In the genomic region with DNA sequence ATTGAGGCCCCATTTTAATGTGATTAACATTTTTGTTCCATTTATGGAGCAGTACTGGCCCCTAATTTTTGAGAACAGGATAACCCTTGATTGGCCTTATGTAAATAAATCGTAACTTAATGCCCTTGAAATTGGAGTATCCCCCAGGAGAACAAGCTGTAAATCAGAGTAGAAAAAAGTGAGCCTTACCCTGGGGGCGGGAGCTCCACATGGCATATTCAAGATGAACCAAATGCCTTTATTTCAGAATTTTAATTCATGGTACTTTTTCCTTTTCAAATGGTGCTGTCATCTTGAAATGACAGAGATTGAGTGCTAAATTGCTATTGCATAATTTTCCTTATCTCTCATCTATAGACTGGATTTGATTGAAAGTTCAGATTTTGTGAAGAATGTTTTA, we compare ENCODE assay signal across 15 cellular contexts.
A peak's percentile ranks its signal among the peaks of the same experiment; 100 is the strongest.
DNase-seq lines count a peak whose midpoint lies in the region; TF ChIP-seq lines count a peak whose summit lies in the region.
"Had no signal": no experiment of that assay in that cellular context is flagged by ENCODE, and none has a peak within 500 bp of the region (broad histone marks: within the 10 kb centered on the region; RNA-seq: fewer than 3 reads in every experiment).

No MANE protein-coding gene starts in this region.

- no peaks in the 10 kb centered on the region for H3K27me3 ChIP-seq in neural cell (ENCODE audit: insufficient read depth, low read depth, low read length)
- H3K27me3 ChIP-seq: BLaER1 treated with 17β-estradiol and CSF1 and Interleukin-3, amounts not matched to agents 10 nM and 100 nM had no signal

- H3F3A ChIP-seq in neural cell (ENCODE audit: insufficient read depth, low read length, poor library complexity, severe bottlenecking), result no peaks in the 10 kb centered on the region

- no peak overlapping the region for H3K4me2 ChIP-seq in neural cell (ENCODE audit: low read length)
- H3K4me2 ChIP-seq: A549; BLaER1 treated with 17β-estradiol and CSF1 and Interleukin-3, amounts not matched to agents 10 nM and 100 nM had no signal

- H4K20me1 ChIP-seq in neural cell (ENCODE audit: insufficient read depth), result no peaks in the 10 kb centered on the region
- H4K20me1 ChIP-seq: BLaER1 treated with 17β-estradiol and CSF1 and Interleukin-3, amounts not matched to agents 10 nM and 100 nM had no signal

- peak overlapping the region; percentile 42 for H3K27ac ChIP-seq in neural cell (ENCODE audit: low read length)
- H3K27ac ChIP-seq: A549; BLaER1 treated with 17β-estradiol and CSF1 and Interleukin-3, amounts not matched to agents 10 nM and 100 nM had no signal

- DNase-seq in NCI-H748 (lab: John Stamatoyannopoulos, UW; ENCODE audit: unreplicated experiment) (peak; percentile 22), NCI-H748 treated with DMSO at 0.1 percent for 48 hours (lab: John Stamatoyannopoulos, UW) (no peak), NCI-H1417 treated with DMSO at 0.1 percent for 48 hours (lab: John Stamatoyannopoulos, UW) (peak; percentile 47), NCI-H82 (lab: John Stamatoyannopoulos, UW) (peak; percentile 11), COLO829 (ENCODE audit: low spot score) (no peak), activated gamma-delta T cell treated with Interleukin-2 at 50 U/mL for 16 hours (no peak), HuH-7.5 (ENCODE audit: low spot score) (no peak)
- DNase-seq: CD8-positive, alpha-beta memory T cell; KG1; NCI-H1930; NCI-H226; NCI-H774 had no signal

- no peaks in the 10 kb centered on the region for H3K36me3 ChIP-seq in neural cell (ENCODE audit: insufficient read depth, low read length)
- H3K36me3 ChIP-seq: BLaER1 treated with 17β-estradiol and CSF1 and Interleukin-3, amounts not matched to agents 10 nM and 100 nM had no signal

- H2AFZ ChIP-seq in neural cell (ENCODE audit: low read depth, low read length), result no peak overlapping the region

- no peak for TF ChIP-seq RAD21 in neural cell (conservative IDR thresholded peaks at IDR 0.05)

- no peaks in the 10 kb centered on the region for H3K9me2 ChIP-seq in neural cell (ENCODE audit: insufficient read depth, low read length)

- no peak overlapping the region for H3K9ac ChIP-seq in neural cell (ENCODE audit: low read length)
- H3K9ac ChIP-seq: BLaER1 treated with 17β-estradiol and CSF1 and Interleukin-3, amounts not matched to agents 10 nM and 100 nM had no signal

- TF ChIP-seq CTCF in neural cell (IDR thresholded peaks at IDR 0.05; ENCODE audit: poor library complexity, severe bottlenecking), result no peak

- no peaks in the 10 kb centered on the region for H3K79me2 ChIP-seq in neural cell (replicated peaks; ENCODE audit: insufficient read depth, low read length)

- peak; percentile 95 for TF ChIP-seq EP300 in neural cell (conservative IDR thresholded peaks at IDR 0.05; ENCODE audit: poor library complexity, severe bottlenecking)

- no peaks in the 10 kb centered on the region for H3K9me3 ChIP-seq in neural cell (ENCODE audit: low read length)
- H3K9me3 ChIP-seq: A549 had no signal

- no peak overlapping the region for H3K4me3 ChIP-seq in neural cell (ENCODE audit: low read length)
- H3K4me3 ChIP-seq: A549; BLaER1 treated with 17β-estradiol and CSF1 and Interleukin-3, amounts not matched to agents 10 nM and 100 nM had no signal

TF ChIP-seq in neural cell, 6 proteins besides CTCF, POLR2A, EP300 and RAD21:
- no peak for TF ChIP-seq EZH2 (IDR thresholded peaks at IDR 0.05; ENCODE audit: borderline replicate concordance, insufficient read depth, low read length, poor library complexity, severe bottlenecking)
- no peak for TF ChIP-seq TAF1 (IDR thresholded peaks at IDR 0.05; ENCODE audit: low read depth)
- peak; percentile 31 for TF ChIP-seq REST (IDR thresholded peaks at IDR 0.05; ENCODE audit: borderline replicate concordance)
- TF ChIP-seq SMC3 (conservative IDR thresholded peaks at IDR 0.05; ENCODE audit: poor library complexity), result no peak
- no peak for TF ChIP-seq MXI1 (conservative IDR thresholded peaks at IDR 0.05; ENCODE audit: poor library complexity, severe bottlenecking)
- TF ChIP-seq POLR2AphosphoS5 (IDR thresholded peaks at IDR 0.05), result peak; percentile 54

Comparison
In these comparisons a context has a peak if more than half of its experiments do, and no peak if none do; other contexts are left out.
1. DNase-seq: peak in NCI-H748 (single experiment), NCI-H1417 treated with DMSO at 0.1 percent for 48 hours (single experiment) and NCI-H82 (single experiment); none in NCI-H748 treated with DMSO at 0.1 percent for 48 hours (single experiment), COLO829 (single experiment), activated gamma-delta T cell treated with Interleukin-2 at 50 U/mL for 16 hours (single experiment) and HuH-7.5 (single experiment).